ENCODE assay signal across 1 cellular context in genomic region chr7:52955522-52955921, GRCh38.
TF ChIP-seq lines count a peak whose summit lies in the region.

No MANE protein-coding gene starts in this region.

TF ChIP-seq in SK-N-SH treated with all-trans-retinoic acid at 6 μM for 48 hours, 23 proteins besides CTCF, POLR2A, EP300 and RAD21 (continued from another document):
- no peak for TF ChIP-seq OSR1 (CRISPR knock-in tag; IDR thresholded peaks at IDR 0.05)
- TF ChIP-seq PPARA (CRISPR knock-in tag; IDR thresholded peaks at IDR 0.05; ENCODE audit: borderline replicate concordance), result no peak
- no peak for TF ChIP-seq ZNF565 (CRISPR knock-in tag; conservative IDR thresholded peaks at IDR 0.05; ENCODE audit: low read depth)
- TF ChIP-seq BACH2 (CRISPR knock-in tag; IDR thresholded peaks at IDR 0.05; ENCODE audit: borderline replicate concordance), result no peak
- no peak for TF ChIP-seq TCF4 (CRISPR knock-in tag; IDR thresholded peaks at IDR 0.05; ENCODE audit: borderline replicate concordance)
- TF ChIP-seq GLIS3 (CRISPR knock-in tag; IDR thresholded peaks at IDR 0.05), result no peak
- no peak for TF ChIP-seq PATZ1 (CRISPR knock-in tag; IDR thresholded peaks at IDR 0.05; ENCODE audit: borderline replicate concordance)
- no peak for TF ChIP-seq CSDC2 (CRISPR knock-in tag; IDR thresholded peaks at IDR 0.05)
- TF ChIP-seq CREB5 (CRISPR knock-in tag; IDR thresholded peaks at IDR 0.05; ENCODE audit: low read depth), result no peak
- TF ChIP-seq ZNF70 (CRISPR knock-in tag; IDR thresholded peaks at IDR 0.05), result no peak
- TF ChIP-seq ZFP3 (CRISPR knock-in tag; IDR thresholded peaks at IDR 0.05), result no peak
- TF ChIP-seq ZNF8 (CRISPR knock-in tag; IDR thresholded peaks at IDR 0.05), result no peak
- TF ChIP-seq SNAI2 (CRISPR knock-in tag; IDR thresholded peaks at IDR 0.05), result no peak
